Comparison of ENCODE assay signal across 15 cellular contexts in the genomic region with DNA sequence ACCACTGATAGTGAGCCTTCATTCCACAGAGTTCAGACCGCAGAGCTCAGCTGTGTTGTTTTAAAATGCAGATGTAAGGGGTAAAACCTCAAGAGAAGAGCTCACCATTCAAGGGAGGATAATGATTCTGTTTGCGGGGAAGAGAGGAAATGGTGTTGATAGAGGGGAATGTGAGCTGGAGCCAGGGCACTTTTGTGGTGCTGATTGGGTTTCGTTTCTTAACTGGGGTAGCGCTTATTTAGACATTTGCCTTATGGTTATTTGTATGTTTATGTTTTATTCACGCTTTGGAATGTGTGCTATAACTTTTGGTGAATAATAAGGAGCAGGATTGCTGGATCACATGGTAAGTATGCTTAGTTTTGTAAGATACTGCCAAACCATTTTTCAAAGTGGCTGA. TPM values are rescaled to one million over a fixed set of nuclear protein-coding genes. Genes with fewer than 3 reads are reported as not detected.
"Had no signal": no experiment of that assay in that cellular context is flagged by ENCODE, and none has a peak within 500 bp of the region (broad histone marks: within the 10 kb centered on the region; RNA-seq: fewer than 3 reads in every experiment).

No MANE protein-coding gene starts in this region.

- DNase-seq: activated CD4-positive, alpha-beta T cell treated with anti-CD3 and anti-CD28 coated beads, Interleukin-2, amount 10 ng/mL, durations not matched to agents 24 days and 14 days; activated naive CD4-positive, alpha-beta T cell treated with Interleukin-2 at 50 U/mL for 16 hours; central memory CD4-positive, alpha-beta T cell; effector memory CD4-positive, alpha-beta T cell; kidney glomerular epithelial cell; nephron progenitor cell; sigmoid colon; stimulated activated CD4-positive, alpha-beta T cell treated with anti-CD3 and anti-CD28 coated beads, Interleukin-12 subunit alpha, Interleukin-12 subunit beta, amount 100 ng/mL, for 4 hours; stimulated activated naive CD8-positive, alpha-beta T cell treated with anti-CD3 and anti-CD28 coated beads, Interleukin-15, Interleukin-2, amounts not matched to agents 100 U/mL and 50 U/mL, for 24 hours; T-helper 1 cell; upper lobe of left lung had no signal

- H3K27ac Mint-ChIP-seq: activated CD4-positive, alpha-beta T cell treated with anti-CD3 and anti-CD28 coated beads, Interleukin-2, amount 10 ng/mL, durations not matched to agents 24 days and 14 days; nephron progenitor cell had no signal

- H3K27ac ChIP-seq: epithelial cell of prostate, sigmoid colon, upper lobe of left lung had no signal

- H3K4me3 ChIP-seq: sigmoid colon, upper lobe of left lung had no signal

- H3K9me3 Mint-ChIP-seq: activated CD4-positive, alpha-beta T cell treated with anti-CD3 and anti-CD28 coated beads, Interleukin-2, amount 10 ng/mL, durations not matched to agents 24 days and 14 days; nephron progenitor cell had no signal

- H3K27me3 Mint-ChIP-seq: activated CD4-positive, alpha-beta T cell treated with anti-CD3 and anti-CD28 coated beads, Interleukin-2, amount 10 ng/mL, durations not matched to agents 24 days and 14 days had no signal

- ATAC-seq: stimulated activated naive CD8-positive, alpha-beta T cell treated with anti-CD3 and anti-CD28 coated beads, Interleukin-15, Interleukin-2, amounts not matched to agents 100 U/mL and 50 U/mL, for 24 hours had no signal

- H3K27me3 ChIP-seq: sigmoid colon, upper lobe of left lung had no signal

- H3K9me3 ChIP-seq: sigmoid colon, upper lobe of left lung had no signal

- H3K4me1 ChIP-seq: sigmoid colon had no signal

- H3K4me1 Mint-ChIP-seq: activated CD4-positive, alpha-beta T cell treated with anti-CD3 and anti-CD28 coated beads, Interleukin-2, amount 10 ng/mL, durations not matched to agents 24 days and 14 days; nephron progenitor cell had no signal

- H3K4me3 Mint-ChIP-seq: activated CD4-positive, alpha-beta T cell treated with anti-CD3 and anti-CD28 coated beads, Interleukin-2, amount 10 ng/mL, durations not matched to agents 24 days and 14 days; nephron progenitor cell had no signal

RNA-seq across cellular contexts. Expression of gene CFAP157, which starts 52.2 kb away (rescaled TPM):
- total RNA-seq: activated CD4-positive, alpha-beta T cell treated with anti-CD3 and anti-CD28 coated beads, Interleukin-2, amount 10 ng/mL, durations not matched to agents 24 days and 14 days; liver; osteoblast; pulmonary artery endothelial cell; sigmoid colon had no signal
